ENCODE assay signal across 15 cellular contexts in genomic region chr20:5833309-5833941, GRCh38.
"Had no signal": no experiment of that assay in that cellular context is flagged by ENCODE, and none has a peak within 500 bp of the region (broad histone marks: within the 10 kb centered on the region; RNA-seq: fewer than 3 reads in every experiment).

No MANE protein-coding gene starts in this region.

- DNase-seq: activated CD4-positive, alpha-beta memory T cell treated with anti-CD3 and anti-CD28 coated beads for 36 hours; activated CD4-positive, alpha-beta T cell treated with anti-CD3 and anti-CD28 coated beads for 1 hour; activated naive CD8-positive, alpha-beta T cell treated with anti-CD3 and anti-CD28 coated beads, Interleukin-2, amount 50 U/mL, for 24 hours; activated T-cell treated with anti-CD3 and anti-CD28 coated beads, Interleukin-2, amount 50 U/mL, for 72 hours; endodermal cell; erythroblast; immature natural killer cell; left colon; ovary; stimulated activated CD4-positive, alpha-beta T cell treated with anti-CD3 and anti-CD28 coated beads, Interleukin-4, amount 100 ng/mL, for 4 hours; thyroid gland; uterus had no signal

- H3K9me3 ChIP-seq: ovary, thyroid gland, uterus had no signal

- ATAC-seq: activated naive CD8-positive, alpha-beta T cell treated with anti-CD3 and anti-CD28 coated beads, Interleukin-2, amount 50 U/mL, for 24 hours; activated T-cell treated with anti-CD3 and anti-CD28 coated beads, Interleukin-2, amount 50 U/mL, for 72 hours; left colon had no signal

- H3K36me3 ChIP-seq: ovary, thyroid gland, uterus had no signal

- H3K27me3 Mint-ChIP-seq: activated CD4-positive, alpha-beta memory T cell treated with anti-CD3 and anti-CD28 coated beads for 36 hours; activated naive CD8-positive, alpha-beta T cell treated with anti-CD3 and anti-CD28 coated beads, Interleukin-2, amount 50 U/mL, for 24 hours; dendritic cell treated with granulocyte-macrophage colony-stimulating factor and Interleukin-4, amounts not matched to agents 40 ng/mL and 50 ng/mL, for 4 days; memory B cell had no signal

- H3K9me3 Mint-ChIP-seq: activated naive CD8-positive, alpha-beta T cell treated with anti-CD3 and anti-CD28 coated beads, Interleukin-2, amount 50 U/mL, for 24 hours; dendritic cell treated with granulocyte-macrophage colony-stimulating factor and Interleukin-4, amounts not matched to agents 40 ng/mL and 50 ng/mL, for 4 days; endodermal cell; memory B cell; neural crest cell had no signal

- H3K4me3 Mint-ChIP-seq: activated CD4-positive, alpha-beta memory T cell treated with anti-CD3 and anti-CD28 coated beads for 36 hours; activated naive CD8-positive, alpha-beta T cell treated with anti-CD3 and anti-CD28 coated beads, Interleukin-2, amount 50 U/mL, for 24 hours; activated T-cell treated with anti-CD3 and anti-CD28 coated beads, Interleukin-2, amount 50 U/mL, for 72 hours; dendritic cell treated with granulocyte-macrophage colony-stimulating factor and Interleukin-4, amounts not matched to agents 40 ng/mL and 50 ng/mL, for 4 days; endodermal cell; immature natural killer cell; memory B cell; neural crest cell had no signal

- H3K4me1 Mint-ChIP-seq: endodermal cell had no signal

- H3K4me1 ChIP-seq: uterus had no signal

- H3K27me3 ChIP-seq: ovary, thyroid gland, uterus had no signal

- H3K4me3 ChIP-seq: ovary, thyroid gland, uterus had no signal

- H3K27ac ChIP-seq: ovary, thyroid gland, uterus had no signal

- H3K27ac Mint-ChIP-seq: activated CD4-positive, alpha-beta memory T cell treated with anti-CD3 and anti-CD28 coated beads for 36 hours; activated naive CD8-positive, alpha-beta T cell treated with anti-CD3 and anti-CD28 coated beads, Interleukin-2, amount 50 U/mL, for 24 hours; activated T-cell treated with anti-CD3 and anti-CD28 coated beads, Interleukin-2, amount 50 U/mL, for 72 hours; dendritic cell treated with granulocyte-macrophage colony-stimulating factor and Interleukin-4, amounts not matched to agents 40 ng/mL and 50 ng/mL, for 4 days; endodermal cell; memory B cell had no signal
